In genomic region chr4:41339812-41340809, GRCh38 we compare ENCODE assay signal across 9 cellular contexts.
DNase-seq lines count a peak whose midpoint lies in the region; ATAC-seq and TF ChIP-seq lines count a peak whose summit lies in the region.
"Had no signal": no experiment of that assay in that cellular context is flagged by ENCODE, and none has a peak within 500 bp of the region (broad histone marks: within the 10 kb centered on the region; RNA-seq: fewer than 3 reads in every experiment).

No MANE protein-coding gene starts in this region.

- H3K27me3 ChIP-seq in brain microvascular endothelial cell (replicated peaks), result no peaks in the 10 kb centered on the region
- H3K27me3 ChIP-seq: BLaER1 treated with 17β-estradiol and CSF1 and Interleukin-3, amounts not matched to agents 10 nM and 100 nM had no signal

- H3K4me1 Mint-ChIP-seq in T-helper 2 cell treated with Interferon-gamma antibody and Interleukin-4, amounts not matched to agents 5 μg/mL and 100 μg/mL, for 36 hours (ENCODE audit: low read depth), result no peaks in the 10 kb centered on the region

- no peak overlapping the region for H3K4me3 ChIP-seq in brain microvascular endothelial cell (ENCODE audit: low read depth, low read length)
- H3K4me3 ChIP-seq: BLaER1 treated with 17β-estradiol and CSF1 and Interleukin-3, amounts not matched to agents 10 nM and 100 nM had no signal

- H3K27me3 Mint-ChIP-seq in T-helper 2 cell treated with Interferon-gamma antibody and Interleukin-4, amounts not matched to agents 5 μg/mL and 100 μg/mL, for 36 hours (ENCODE audit: low read depth), result no peaks in the 10 kb centered on the region

- no peaks in the 10 kb centered on the region for H3K36me3 ChIP-seq in brain microvascular endothelial cell (replicated peaks)
- H3K36me3 ChIP-seq: BLaER1 treated with 17β-estradiol and CSF1 and Interleukin-3, amounts not matched to agents 10 nM and 100 nM had no signal

- H3K27ac ChIP-seq in brain microvascular endothelial cell, result no peak overlapping the region
- H3K27ac ChIP-seq: BLaER1 treated with 17β-estradiol and CSF1 and Interleukin-3, amounts not matched to agents 10 nM and 100 nM had no signal

- H3K36me3 Mint-ChIP-seq in T-helper 2 cell treated with Interferon-gamma antibody and Interleukin-4, amounts not matched to agents 5 μg/mL and 100 μg/mL, for 36 hours (ENCODE audit: low read depth), result no peaks in the 10 kb centered on the region

- no peak for ATAC-seq in GM18907 (IDR thresholded peaks at IDR 0.05; ENCODE audit: unreplicated experiment)

- peak; percentile 41 for DNase-seq in A172 (ENCODE audit: low spot score)
- peak; percentile 37 for DNase-seq in LHCN-M2 (ENCODE audit: low read depth)
- DNase-seq in brain microvascular endothelial cell, result no peak
- DNase-seq in kidney glomerular epithelial cell (lab: John Stamatoyannopoulos, UW), result peak; percentile 32
- DNase-seq in NAMALWA (ENCODE audit: low spot score), result no peak
- DNase-seq in T-helper 2 cell treated with Interferon-gamma antibody and Interleukin-4, amounts not matched to agents 5 μg/mL and 100 μg/mL, for 36 hours (ENCODE audit: low spot score), result no peak
- DNase-seq in NCI-H2107 treated with DMSO at 0.1 percent for 48 hours (lab: John Stamatoyannopoulos, UW; ENCODE audit: unreplicated experiment), result no peak

- no peak overlapping the region for H3K27ac Mint-ChIP-seq in T-helper 2 cell treated with Interferon-gamma antibody and Interleukin-4, amounts not matched to agents 5 μg/mL and 100 μg/mL, for 36 hours

- no peaks in the 10 kb centered on the region for H3K9me3 Mint-ChIP-seq in T-helper 2 cell treated with Interferon-gamma antibody and Interleukin-4, amounts not matched to agents 5 μg/mL and 100 μg/mL, for 36 hours

- in situ Hi-C loops in brain microvascular endothelial cell (cut with HindIII; ENCODE audit: low pct_ligation_motif_present, low sequenced_read_pairs), result no loop called here

- peak; percentile 10 for TF ChIP-seq CTCF in brain microvascular endothelial cell (IDR thresholded peaks at IDR 0.05; ENCODE audit: low read depth, low read length, missing control alignments)

- H3K4me3 Mint-ChIP-seq in T-helper 2 cell treated with Interferon-gamma antibody and Interleukin-4, amounts not matched to agents 5 μg/mL and 100 μg/mL, for 36 hours, result no peak overlapping the region

Comparison
In these comparisons a context has a peak if more than half of its experiments do, and no peak if none do; other contexts are left out.
1. DNase-seq: peak in A172 (single experiment), LHCN-M2 (single experiment) and kidney glomerular epithelial cell (single experiment); none in brain microvascular endothelial cell (single experiment), NAMALWA (single experiment), T-helper 2 cell treated with Interferon-gamma antibody and Interleukin-4, amounts not matched to agents 5 μg/mL and 100 μg/mL, for 36 hours (single experiment) and NCI-H2107 treated with DMSO at 0.1 percent for 48 hours (single experiment).